9 cellular contexts compared by ENCODE assay signal in genomic region chr5:91641730-91642350, GRCh38.
A peak's percentile ranks its signal among the peaks of the same experiment; 100 is the strongest.
DNase-seq lines count a peak whose midpoint lies in the region; ATAC-seq and TF ChIP-seq lines count a peak whose summit lies in the region.
"Had no signal": no experiment of that assay in that cellular context is flagged by ENCODE, and none has a peak within 500 bp of the region (broad histone marks: within the 10 kb centered on the region; RNA-seq: fewer than 3 reads in every experiment).

No MANE protein-coding gene starts in this region.

- ATAC-seq in Right ventricle myocardium inferior, result no peak

- no peak for DNase-seq in right atrium auricular region (ENCODE audit: low spot score)
- DNase-seq in Right ventricle myocardium inferior (ENCODE audit: missing footprints), result no peak
- DNase-seq in RKO (ENCODE audit: low spot score), result peak; percentile 61
- peak; percentile 66 for DNase-seq in fibroblast of mammary gland (ENCODE audit: low read depth)
- DNase-seq in skeletal muscle cell (ENCODE audit: low read depth), result peak; percentile 1
- no peak for DNase-seq in T-helper 2 cell treated with Interferon-gamma antibody and Interleukin-4, amounts not matched to agents 5 μg/mL and 100 μg/mL, for 36 hours (ENCODE audit: low spot score)
- no peak for DNase-seq in ecto neural progenitor cell (ENCODE audit: low spot score)

- intact Hi-C loops in Right ventricle myocardium inferior (cut with DNase I), result no loop called here

- no peak for TF ChIP-seq EP300 in Ishikawa (IDR thresholded peaks at IDR 0.05; ENCODE audit: borderline replicate concordance)

- no peak overlapping the region for H3K4me3 Mint-ChIP-seq in T-helper 2 cell treated with Interferon-gamma antibody and Interleukin-4, amounts not matched to agents 5 μg/mL and 100 μg/mL, for 36 hours
- H3K4me3 Mint-ChIP-seq: dendritic cell treated with granulocyte-macrophage colony-stimulating factor and Interleukin-4, amounts not matched to agents 40 ng/mL and 50 ng/mL, for 4 days had no signal

- no peaks in the 10 kb centered on the region for H3K27me3 ChIP-seq in right atrium auricular region

- no peak overlapping the region for H3K4me3 ChIP-seq in right atrium auricular region
- no peak overlapping the region for H3K4me3 ChIP-seq in fibroblast of mammary gland (ENCODE audit: control insufficient read depth, low read depth, low read length)
- H3K4me3 ChIP-seq in skeletal muscle cell (ENCODE audit: low read depth, low read length), result no peak overlapping the region

- H3K9me3 ChIP-seq in right atrium auricular region, result no peaks in the 10 kb centered on the region

- TF ChIP-seq CTCF in right atrium auricular region (IDR thresholded peaks at IDR 0.05), result peak; percentile 39 to 73
- TF ChIP-seq CTCF in fibroblast of mammary gland (conservative IDR thresholded peaks at IDR 0.05; ENCODE audit: control insufficient read depth, insufficient read depth, low read depth, low read length), result peak; percentile 52

- H3K27ac Mint-ChIP-seq in T-helper 2 cell treated with Interferon-gamma antibody and Interleukin-4, amounts not matched to agents 5 μg/mL and 100 μg/mL, for 36 hours, result no peak overlapping the region
- H3K27ac Mint-ChIP-seq: dendritic cell treated with granulocyte-macrophage colony-stimulating factor and Interleukin-4, amounts not matched to agents 40 ng/mL and 50 ng/mL, for 4 days had no signal

- H3K4me1 Mint-ChIP-seq in T-helper 2 cell treated with Interferon-gamma antibody and Interleukin-4, amounts not matched to agents 5 μg/mL and 100 μg/mL, for 36 hours (ENCODE audit: low read depth), result no peaks in the 10 kb centered on the region

- no peaks in the 10 kb centered on the region for H3K36me3 Mint-ChIP-seq in T-helper 2 cell treated with Interferon-gamma antibody and Interleukin-4, amounts not matched to agents 5 μg/mL and 100 μg/mL, for 36 hours (ENCODE audit: low read depth)

- H3K27me3 Mint-ChIP-seq in T-helper 2 cell treated with Interferon-gamma antibody and Interleukin-4, amounts not matched to agents 5 μg/mL and 100 μg/mL, for 36 hours (ENCODE audit: low read depth), result no peaks in the 10 kb centered on the region
- H3K27me3 Mint-ChIP-seq: dendritic cell treated with granulocyte-macrophage colony-stimulating factor and Interleukin-4, amounts not matched to agents 40 ng/mL and 50 ng/mL, for 4 days had no signal

- TF ChIP-seq RAD21 in Ishikawa (IDR thresholded peaks at IDR 0.05; ENCODE audit: low read depth), result peak; percentile 70

- no peaks in the 10 kb centered on the region for H3K9me3 Mint-ChIP-seq in T-helper 2 cell treated with Interferon-gamma antibody and Interleukin-4, amounts not matched to agents 5 μg/mL and 100 μg/mL, for 36 hours
- H3K9me3 Mint-ChIP-seq: dendritic cell treated with granulocyte-macrophage colony-stimulating factor and Interleukin-4, amounts not matched to agents 40 ng/mL and 50 ng/mL, for 4 days had no signal

- H3K27ac ChIP-seq in right atrium auricular region, result no peak overlapping the region

- H3K36me3 ChIP-seq in right atrium auricular region, result no peaks in the 10 kb centered on the region

- H3K4me1 ChIP-seq in right atrium auricular region, result no peaks in the 10 kb centered on the region

TF ChIP-seq in Ishikawa, 13 proteins besides CTCF, POLR2A, EP300 and RAD21:
- TF ChIP-seq EGR1 (IDR thresholded peaks at IDR 0.05) (no peak), TEAD4 (IDR thresholded peaks at IDR 0.05) (no peak), CEBPB (IDR thresholded peaks at IDR 0.05) (no peak), TCF12 (IDR thresholded peaks at IDR 0.05; ENCODE audit: low read depth) (no peak), USF1 (IDR thresholded peaks at IDR 0.05) (no peak)
- TF ChIP-seq, protein P1, sequence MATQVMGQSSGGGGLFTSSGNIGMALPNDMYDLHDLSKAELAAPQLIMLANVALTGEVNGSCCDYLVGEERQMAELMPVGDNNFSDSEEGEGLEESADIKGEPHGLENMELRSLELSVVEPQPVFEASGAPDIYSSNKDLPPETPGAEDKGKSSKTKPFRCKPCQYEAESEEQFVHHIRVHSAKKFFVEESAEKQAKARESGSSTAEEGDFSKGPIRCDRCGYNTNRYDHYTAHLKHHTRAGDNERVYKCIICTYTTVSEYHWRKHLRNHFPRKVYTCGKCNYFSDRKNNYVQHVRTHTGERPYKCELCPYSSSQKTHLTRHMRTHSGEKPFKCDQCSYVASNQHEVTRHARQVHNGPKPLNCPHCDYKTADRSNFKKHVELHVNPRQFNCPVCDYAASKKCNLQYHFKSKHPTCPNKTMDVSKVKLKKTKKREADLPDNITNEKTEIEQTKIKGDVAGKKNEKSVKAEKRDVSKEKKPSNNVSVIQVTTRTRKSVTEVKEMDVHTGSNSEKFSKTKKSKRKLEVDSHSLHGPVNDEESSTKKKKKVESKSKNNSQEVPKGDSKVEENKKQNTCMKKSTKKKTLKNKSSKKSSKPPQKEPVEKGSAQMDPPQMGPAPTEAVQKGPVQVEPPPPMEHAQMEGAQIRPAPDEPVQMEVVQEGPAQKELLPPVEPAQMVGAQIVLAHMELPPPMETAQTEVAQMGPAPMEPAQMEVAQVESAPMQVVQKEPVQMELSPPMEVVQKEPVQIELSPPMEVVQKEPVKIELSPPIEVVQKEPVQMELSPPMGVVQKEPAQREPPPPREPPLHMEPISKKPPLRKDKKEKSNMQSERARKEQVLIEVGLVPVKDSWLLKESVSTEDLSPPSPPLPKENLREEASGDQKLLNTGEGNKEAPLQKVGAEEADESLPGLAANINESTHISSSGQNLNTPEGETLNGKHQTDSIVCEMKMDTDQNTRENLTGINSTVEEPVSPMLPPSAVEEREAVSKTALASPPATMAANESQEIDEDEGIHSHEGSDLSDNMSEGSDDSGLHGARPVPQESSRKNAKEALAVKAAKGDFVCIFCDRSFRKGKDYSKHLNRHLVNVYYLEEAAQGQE (IDR thresholded peaks at IDR 0.05; ENCODE audit: low read depth), result no peak

Comparison
In these comparisons a context has a peak if more than half of its experiments do, and no peak if none do; other contexts are left out.
1. DNase-seq: peak in RKO (single experiment), fibroblast of mammary gland (single experiment) and skeletal muscle cell (single experiment); none in right atrium auricular region (single experiment), Right ventricle myocardium inferior (single experiment), T-helper 2 cell treated with Interferon-gamma antibody and Interleukin-4, amounts not matched to agents 5 μg/mL and 100 μg/mL, for 36 hours (single experiment) and ecto neural progenitor cell (single experiment).